ENCODE assay signal across 9 cellular contexts in the genomic region with DNA sequence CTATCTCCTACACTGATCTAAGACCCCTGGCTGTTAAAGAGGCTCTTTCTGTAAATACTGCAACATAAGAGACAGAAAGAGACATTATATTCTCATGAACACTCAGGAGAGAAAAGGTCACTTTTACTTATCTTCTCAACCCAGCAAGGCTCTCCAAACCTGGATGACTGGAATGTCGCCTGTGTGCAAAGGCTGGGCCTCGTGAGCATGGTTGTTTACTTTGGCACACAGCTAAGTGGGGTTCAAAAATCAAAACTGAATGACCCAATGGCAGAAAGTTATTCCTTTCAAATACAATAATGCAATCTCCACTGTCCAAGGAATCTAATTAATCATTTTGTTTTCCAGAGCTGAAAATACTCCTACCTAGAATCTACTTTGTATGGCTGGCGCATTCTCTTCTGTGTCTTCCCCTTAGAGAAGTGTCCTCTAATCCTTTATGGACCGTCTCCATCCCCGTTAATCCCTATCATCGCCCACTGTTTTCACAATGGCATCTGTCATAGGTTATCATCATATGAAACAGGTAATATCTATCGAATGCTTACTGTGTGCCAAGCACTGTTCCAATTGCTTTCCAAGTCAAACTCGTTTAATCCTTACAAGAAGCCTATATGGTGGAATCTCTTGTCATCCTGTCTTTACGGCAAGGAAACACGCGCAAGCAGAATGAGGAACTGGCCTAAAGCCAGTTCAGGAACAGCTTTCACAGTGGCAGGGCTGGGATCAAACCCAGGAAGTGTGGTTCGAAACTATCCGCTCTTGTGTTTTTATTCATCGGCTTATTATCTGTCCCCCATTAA. TPM values are rescaled to one million over a fixed set of nuclear protein-coding genes. Genes with fewer than 3 reads are reported as not detected.
DNase-seq lines count a peak whose midpoint lies in the region; ATAC-seq and TF ChIP-seq lines count a peak whose summit lies in the region.
"Had no signal": no experiment of that assay in that cellular context is flagged by ENCODE, and none has a peak within 500 bp of the region (broad histone marks: within the 10 kb centered on the region; RNA-seq: fewer than 3 reads in every experiment).

No MANE protein-coding gene starts in this region.

- H3K27ac ChIP-seq in CD4-positive, CD25-positive, alpha-beta regulatory T cell (ENCODE audit: insufficient read depth, low read length, poor library complexity, severe bottlenecking): peak overlapping the region; percentile 87

- TF ChIP-seq CTCF in Loucy (conservative IDR thresholded peaks at IDR 0.05; ENCODE audit: low read length): no peak
- TF ChIP-seq CTCF in cardiac fibroblast (IDR thresholded peaks at IDR 0.05; ENCODE audit: low read depth, low read length): no peak

- H4K20me1 ChIP-seq in Loucy (ENCODE audit: insufficient read depth, low read length, poor library complexity, severe bottlenecking): no peaks in the 10 kb centered on the region

- peaks cover 12 to 54% (median 39%) of the 10 kb centered on the region in 4 donors for H3K4me1 Mint-ChIP-seq in CD4-positive, CD25-positive, alpha-beta regulatory T cell
- H3K4me1 Mint-ChIP-seq in naive thymus-derived CD8-positive, alpha-beta T cell: peaks cover 26 to 59% (median 49%) of the 10 kb centered on the region in 4 donors

- H3K9ac ChIP-seq in Loucy (ENCODE audit: low read depth, low read length, poor library complexity, severe bottlenecking): peak overlapping the region; percentile 89

- no peaks in the 10 kb centered on the region for H3K27me3 ChIP-seq in CD4-positive, CD25-positive, alpha-beta regulatory T cell (ENCODE audit: control insufficient read depth, insufficient read depth, low read length)
- H3K27me3 ChIP-seq in Loucy (ENCODE audit: insufficient read depth, low read length, poor library complexity, severe bottlenecking): no peaks in the 10 kb centered on the region
- H3K27me3 ChIP-seq: body of pancreas had no signal

- H3K9me3 ChIP-seq in CD4-positive, CD25-positive, alpha-beta regulatory T cell (ENCODE audit: control insufficient read depth in 2 of 2, low read length in 2 of 2): no peaks in the 10 kb centered on the region
- no peaks in the 10 kb centered on the region for H3K9me3 ChIP-seq in Loucy (ENCODE audit: insufficient read depth, low read depth, low read length)
- H3K9me3 ChIP-seq: body of pancreas had no signal

- no peak for DNase-seq in CD4-positive, CD25-positive, alpha-beta regulatory T cell
- DNase-seq in cardiac fibroblast (ENCODE audit: low read depth in 2 of 2) (peak; percentile 10 to 20), hippocampal formation (lab: John Stamatoyannopoulos, UW) (no peak)
- no peak for DNase-seq in naive thymus-derived CD8-positive, alpha-beta T cell
- no peak for DNase-seq in stimulated activated CD4-positive, alpha-beta T cell treated with anti-CD3 and anti-CD28 coated beads, Interleukin-4, amount 100 ng/mL, for 1 hour

- no peak for ATAC-seq in CD4-positive, CD25-positive, alpha-beta regulatory T cell (ENCODE audit: low read depth in 2 of 2)
- no peak for ATAC-seq in naive thymus-derived CD8-positive, alpha-beta T cell
- ATAC-seq in HG03095 (IDR thresholded peaks at IDR 0.05; ENCODE audit: unreplicated experiment) (no peak), GM18511 (IDR thresholded peaks at IDR 0.05; ENCODE audit: unreplicated experiment) (no peak)

- H3K79me2 ChIP-seq in Loucy (ENCODE audit: insufficient read depth, low read length): peaks cover 44% of the 10 kb centered on the region

- H3K4me3 ChIP-seq in CD4-positive, CD25-positive, alpha-beta regulatory T cell (ENCODE audit: low read depth, low read length): peak overlapping the region; percentile 86
- H3K4me3 ChIP-seq in Loucy (ENCODE audit: low read length, poor library complexity, severe bottlenecking) (peak overlapping the region; percentile 98), cardiac fibroblast (replicated peaks in 1 of 2; ENCODE audit: low read depth in 2 of 2, low read length in 2 of 2) (peak overlapping the region in 1 of 2 donors; percentile 98)

- H3K4me2 ChIP-seq in Loucy (ENCODE audit: low read depth, low read length, poor library complexity, severe bottlenecking): peak overlapping the region; percentile 90

- H3K4me1 ChIP-seq in CD4-positive, CD25-positive, alpha-beta regulatory T cell (ENCODE audit: control insufficient read depth, insufficient read depth, low read length, poor library complexity, severe bottlenecking): peaks cover 28% of the 10 kb centered on the region
- peaks cover 26% of the 10 kb centered on the region for H3K4me1 ChIP-seq in Loucy (ENCODE audit: insufficient read depth, low read length, poor library complexity, severe bottlenecking)

- H3K36me3 Mint-ChIP-seq in CD4-positive, CD25-positive, alpha-beta regulatory T cell: peaks cover 16% of the 10 kb centered on the region
- H3K36me3 Mint-ChIP-seq in naive thymus-derived CD8-positive, alpha-beta T cell: peaks cover 0 to 27% (median 10%) of the 10 kb centered on the region in 3 donors

- peaks cover 2% of the 10 kb centered on the region; the same call in 1 of the 2 replicates for H3F3A ChIP-seq in Loucy (ENCODE audit: low read depth)

- POLR2A ChIA-PET in naive thymus-derived CD8-positive, alpha-beta T cell (lab: Charles Lee): interaction anchor here (0.9 kb wide), 1 partner anchor 32 kb away, joined by 3 read pairs; no protein-coding TSS in a partner anchor

- no peaks in the 10 kb centered on the region for H3K27me3 Mint-ChIP-seq in CD4-positive, CD25-positive, alpha-beta regulatory T cell
- no peaks in the 10 kb centered on the region for H3K27me3 Mint-ChIP-seq in naive thymus-derived CD8-positive, alpha-beta T cell

- no peaks in the 10 kb centered on the region for H3K36me3 ChIP-seq in CD4-positive, CD25-positive, alpha-beta regulatory T cell (ENCODE audit: control insufficient read depth, insufficient read depth, low read length)
- H3K36me3 ChIP-seq in Loucy (ENCODE audit: insufficient read depth, low read length): no peaks in the 10 kb centered on the region

- H3K4me3 Mint-ChIP-seq in CD4-positive, CD25-positive, alpha-beta regulatory T cell: peak overlapping the region; percentile 94 to 100 (median 99)
- peak overlapping the region; percentile 85 to 100 (median 98) for H3K4me3 Mint-ChIP-seq in naive thymus-derived CD8-positive, alpha-beta T cell

- no peak overlapping the region for H2AFZ ChIP-seq in Loucy (ENCODE audit: low read length)

- peak overlapping the region in 2 of 3 donors; percentile 90 to 98 for H3K27ac Mint-ChIP-seq in CD4-positive, CD25-positive, alpha-beta regulatory T cell
- peak overlapping the region; percentile 61 to 98 (median 92) for H3K27ac Mint-ChIP-seq in naive thymus-derived CD8-positive, alpha-beta T cell

- H3K9me3 Mint-ChIP-seq in CD4-positive, CD25-positive, alpha-beta regulatory T cell: peaks cover 0 to 1% (median 0%) of the 10 kb centered on the region in 7 donors
- no peaks in the 10 kb centered on the region for H3K9me3 Mint-ChIP-seq in naive thymus-derived CD8-positive, alpha-beta T cell

- no peaks in the 10 kb centered on the region for H3K9me2 ChIP-seq in Loucy (replicated peaks; ENCODE audit: low read depth, low read length)

RNA-seq across cellular contexts. Expression of gene SLX4, which starts 1.3 kb away (rescaled TPM):
- 5.4 TPM for total RNA-seq in CD4-positive, CD25-positive, alpha-beta regulatory T cell
- polyA plus RNA-seq in CD4-positive, CD25-positive, alpha-beta regulatory T cell: under 1 TPM; 0.24 to 0.83 (median 0.42) TPM
- 1 to 10 TPM; 7.8 to 8.6 TPM for total RNA-seq in naive thymus-derived CD8-positive, alpha-beta T cell
- 1 to 10 TPM in 1 of 3 donors, under 1 TPM in 2; 0.32 to 1.2 (median 0.43) TPM for polyA plus RNA-seq in naive thymus-derived CD8-positive, alpha-beta T cell

RNA-seq across cellular contexts. Expression of gene NLRC3, which starts 32.9 kb away (rescaled TPM):
- total RNA-seq in CD4-positive, CD25-positive, alpha-beta regulatory T cell: 97.0 TPM
- polyA plus RNA-seq in CD4-positive, CD25-positive, alpha-beta regulatory T cell: 10 to 100 TPM; 23.2 to 28.3 (median 26.8) TPM
- total RNA-seq in naive thymus-derived CD8-positive, alpha-beta T cell: 10 to 100 TPM; 93.5 to 99.9 TPM
- polyA plus RNA-seq in naive thymus-derived CD8-positive, alpha-beta T cell: 10 to 100 TPM; 17.1 to 31.9 (median 19.7) TPM

RNA-seq across cellular contexts. Expression of gene DNASE1, which starts 44.4 kb away (rescaled TPM):
- 41.9 TPM for total RNA-seq in CD4-positive, CD25-positive, alpha-beta regulatory T cell
- polyA plus RNA-seq in CD4-positive, CD25-positive, alpha-beta regulatory T cell: 1 to 10 TPM; 1.6 to 4.0 (median 3.6) TPM
- 10 to 100 TPM; 53.5 to 56.7 TPM for total RNA-seq in naive thymus-derived CD8-positive, alpha-beta T cell
- 10 to 100 TPM in 1 of 3 donors, 1 to 10 TPM in 2; 1.5 to 15.4 (median 2.8) TPM for polyA plus RNA-seq in naive thymus-derived CD8-positive, alpha-beta T cell

Comparison
In these comparisons a context has a peak if more than half of its experiments do, and no peak if none do; other contexts are left out.
1. DNase-seq: peak in cardiac fibroblast (2 of 2); none in CD4-positive, CD25-positive, alpha-beta regulatory T cell (0 of 3), naive thymus-derived CD8-positive, alpha-beta T cell (0 of 10), hippocampal formation (0 of 2) and stimulated activated CD4-positive, alpha-beta T cell treated with anti-CD3 and anti-CD28 coated beads, Interleukin-4, amount 100 ng/mL, for 1 hour (single experiment).